ENCODE assay signal across 13 cellular contexts in the genomic region with DNA sequence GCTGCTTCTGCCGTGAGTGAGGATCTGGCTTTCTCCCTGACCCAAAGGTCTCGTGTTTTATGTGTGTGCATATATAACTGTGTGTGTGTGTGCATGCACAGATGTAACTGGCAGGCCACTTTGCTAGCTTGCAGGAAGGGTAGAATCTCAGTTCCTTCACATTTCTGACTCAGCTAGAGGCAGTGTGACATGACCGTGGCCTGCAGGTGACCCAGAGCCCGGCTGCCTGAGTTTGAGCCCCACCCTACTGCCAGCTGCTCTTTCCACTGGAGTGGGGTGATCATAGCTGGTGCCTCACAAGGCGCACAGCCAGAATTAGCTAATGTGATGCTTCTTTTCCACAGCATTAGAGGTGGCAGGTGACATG. TPM values are rescaled to one million over a fixed set of nuclear protein-coding genes. Genes with fewer than 3 reads are reported as not detected.
DNase-seq lines count a peak whose midpoint lies in the region; ATAC-seq, FAIRE-seq and TF ChIP-seq lines count a peak whose summit lies in the region.
"Had no signal": no experiment of that assay in that cellular context is flagged by ENCODE, and none has a peak within 500 bp of the region (broad histone marks: within the 10 kb centered on the region; RNA-seq: fewer than 3 reads in every experiment).

No MANE protein-coding gene starts in this region.

- no peak overlapping the region for H3K4me2 ChIP-seq in Karpas-422 (ENCODE audit: low read depth, low read length, poor library complexity, severe bottlenecking)
- no peak overlapping the region for H3K4me2 ChIP-seq in HepG2 (ENCODE audit: low read depth, low read length)

- BruUV-seq in HepG2 (replicated peaks; lab: Mats Ljungman, UMichigan): no TSS peak

- no peaks in the 10 kb centered on the region for H3K79me2 ChIP-seq in Karpas-422 (ENCODE audit: low read length)
- no peaks in the 10 kb centered on the region for H3K79me2 ChIP-seq in HepG2 (ENCODE audit: insufficient read depth, low read length)

- in situ Hi-C loops in HepG2 (cut with HindIII; ENCODE audit: extremely low pct_ligation_motif_present, low pct_unique_long_range_greater_than_20kb): no loop called here

- H3K27me3 ChIP-seq in GM06990 (replicated peaks; ENCODE audit: control insufficient read depth, insufficient read depth, low read length) (no peaks in the 10 kb centered on the region), Karpas-422 (ENCODE audit: low read length) (no peaks in the 10 kb centered on the region), HepG2 (ENCODE audit: control insufficient read depth in 1 of 2, insufficient read depth in 2 of 2, low read length in 2 of 2) (peaks cover 2 to 58% of the 10 kb centered on the region in 2 experiments; a peak in 3 of 5 replicates)
- H3K27me3 ChIP-seq: SJSA1 had no signal

- H2AFZ ChIP-seq in Karpas-422 (ENCODE audit: low read length) (no peak overlapping the region), HepG2 (ENCODE audit: low read length) (no peak overlapping the region)

- H3K9me2 ChIP-seq in Karpas-422 (replicated peaks; ENCODE audit: insufficient read depth, low read length): no peaks in the 10 kb centered on the region

- no peak for TF ChIP-seq RAD21 in HepG2 (CRISPR knock-in tag; IDR thresholded peaks at IDR 0.05)

- H3K9me3 ChIP-seq in Karpas-422 (ENCODE audit: low read length): no peaks in the 10 kb centered on the region
- H3K9me3 ChIP-seq in HepG2 (ENCODE audit: low read length): no peaks in the 10 kb centered on the region
- H3K9me3 ChIP-seq: SJSA1 had no signal

- DNase-seq in GM06990 (ENCODE audit: extremely low read depth, insufficient read length) (peak; percentile 46), fibroblast of mammary gland (ENCODE audit: low read depth) (peak; percentile 2), Karpas-422 (no peak), occipital lobe (lab: John Stamatoyannopoulos, UW) (no peak), HepG2 (ENCODE audit: low spot score) (no peak), DMS153 treated with DMSO at 0.1 percent for 48 hours (lab: John Stamatoyannopoulos, UW; ENCODE audit: unreplicated experiment) (no peak)
- DNase-seq: activated CD4-positive, alpha-beta T cell treated with anti-CD3 and anti-CD28 coated beads for 1 hour; kidney had no signal

- no peaks in the 10 kb centered on the region for H3K4me1 ChIP-seq in Karpas-422 (ENCODE audit: low read length)
- peaks cover 9% of the 10 kb centered on the region for H3K4me1 ChIP-seq in HepG2 (ENCODE audit: insufficient read depth, low read length)

- TF ChIP-seq EP300 in HepG2 (IDR thresholded peaks at IDR 0.05; ENCODE audit: low read depth in 2 of 2, low read length in 2 of 2) (no peak), HepG2 (CRISPR knock-in tag; IDR thresholded peaks at IDR 0.05; ENCODE audit: borderline replicate concordance) (no peak)

- TF ChIP-seq POLR2A in HepG2 (IDR thresholded peaks at IDR 0.05; ENCODE audit: insufficient read depth in 1 of 2, low read depth in 2 of 2, low read length in 2 of 2): no peak

- FAIRE-seq in HepG2 (lab: Jason Lieb, UNC): no peak
- FAIRE-seq: kidney had no signal

- no peak overlapping the region for H3K4me3 ChIP-seq in GM06990 (replicated peaks; ENCODE audit: low read depth, low read length)
- no peak overlapping the region for H3K4me3 ChIP-seq in fibroblast of mammary gland (ENCODE audit: control insufficient read depth, low read depth, low read length)
- no peak overlapping the region for H3K4me3 ChIP-seq in Karpas-422 (ENCODE audit: low read length)
- H3K4me3 ChIP-seq in HepG2 (replicated peaks in 1 of 3; ENCODE audit: insufficient read depth in 1 of 3, low read depth in 2 of 3, low read length in 3 of 3): no peak overlapping the region
- H3K4me3 ChIP-seq: SJSA1 had no signal

- POLR2A ChIA-PET in HepG2 (lab: Yijun Ruan, JAX): no interaction called here

- intact Hi-C loops in HepG2 (cut with micrococcal nuclease; ENCODE audit: unreplicated experiment): no loop called here

- H3K27ac ChIP-seq in Karpas-422 (ENCODE audit: low read length) (no peak overlapping the region), HepG2 (ENCODE audit: extremely low read length, insufficient read depth, low read length) (no peak overlapping the region)
- H3K27ac ChIP-seq: SJSA1 had no signal

- WGBS in HepG2 (ENCODE audit: low lambda C conversion rate): 22% methylated on average over 4 of the region's 5 CpGs

- ATAC-seq in GM19463 (IDR thresholded peaks at IDR 0.05; ENCODE audit: unreplicated experiment) (peak; percentile 67), HG03460 (IDR thresholded peaks at IDR 0.05; ENCODE audit: unreplicated experiment) (peak; percentile 59), HepG2 (no peak)
- ATAC-seq: naive thymus-derived CD4-positive, alpha-beta T cell had no signal

- H4K20me1 ChIP-seq in Karpas-422 (ENCODE audit: insufficient read depth, low read depth, low read length): no peaks in the 10 kb centered on the region
- H4K20me1 ChIP-seq in HepG2 (ENCODE audit: insufficient read depth, low read length): no peaks in the 10 kb centered on the region

- H3K36me3 ChIP-seq in GM06990 (ENCODE audit: control insufficient read depth, insufficient read depth, low read length) (no peaks in the 10 kb centered on the region), Karpas-422 (ENCODE audit: insufficient read depth, low read length) (no peaks in the 10 kb centered on the region), HepG2 (replicated peaks in 1 of 2; ENCODE audit: control insufficient read depth in 1 of 2, insufficient read depth in 2 of 2, low read length in 2 of 2) (no peaks in the 10 kb centered on the region)
- H3K36me3 ChIP-seq: SJSA1 had no signal

- CTCF ChIA-PET in HepG2 (lab: Yijun Ruan, JAX; ENCODE audit: low intra/inter-chr PET ratio, low total read pairs): no interaction called here

- TF ChIP-seq CTCF in GM06990 (IDR thresholded peaks at IDR 0.05; ENCODE audit: insufficient read depth, low read length, poor library complexity, severe bottlenecking) (no peak), fibroblast of mammary gland (conservative IDR thresholded peaks at IDR 0.05; ENCODE audit: control insufficient read depth, insufficient read depth, low read depth, low read length) (no peak), HepG2 (CRISPR knock-in tag; IDR thresholded peaks at IDR 0.05) (no peak)

- H3K9ac ChIP-seq in Karpas-422 (ENCODE audit: low read length) (no peak overlapping the region), HepG2 (ENCODE audit: insufficient read depth, low read depth, low read length) (no peak overlapping the region)

RNA-seq across cellular contexts. Expression of a gene that starts 9.3 kb away (rescaled TPM):
- total RNA-seq in Karpas-422 (2014; rRNA removed; shearing (Covaris generic); ENCODE audit: low replicate concordance): not detected in 2 replicates
- total RNA-seq in occipital lobe (not detected), HepG2 (2016; rRNA removed; fragmentation: Illumina TruSeq; extraction: Trizol) (1.7 and 1.8 TPM in 2 replicates)
- total RNA-seq in HepG2 (2016; cell fraction: cytosol; rRNA removed; fragmentation: Illumina TruSeq; extraction: Trizol; ENCODE audit: low read depth): 0.62 TPM in 1 of 2 replicates, not detected in the other
- 0.56 and 1.0 TPM in 2 replicates for total RNA-seq in HepG2 (2016; cell fraction: insoluble cytoplasmic fraction; rRNA removed; fragmentation: Illumina TruSeq; extraction: Trizol)
- total RNA-seq in HepG2 (2016; cell fraction: membrane; rRNA removed; fragmentation: Illumina TruSeq; extraction: Trizol): 0.34 TPM in 1 of 2 replicates, not detected in the other
- not detected in 2 replicates for total RNA-seq in HepG2 (2016; cell fraction: nucleus; rRNA removed; fragmentation: Illumina TruSeq; extraction: Trizol)
- not detected in 2 replicates for polyA plus RNA-seq in HepG2 (2011; rRNA removed)
- polyA plus RNA-seq in HepG2 (2011; cell fraction: cytosol; rRNA removed): 0.18 TPM in 1 of 2 replicates, not detected in the other
- 1.1 TPM in 1 of 2 replicates, not detected in the other for polyA plus RNA-seq in HepG2 (2011; cell fraction: nucleus; rRNA removed)
- not detected in 2 replicates for polyA plus RNA-seq in HepG2 (2012)
- polyA plus RNA-seq in HepG2 (2016; cell fraction: cytosol; fragmentation: Illumina TruSeq; extraction: Trizol; ENCODE audit: low read depth): 0.51 TPM in 1 of 2 replicates, not detected in the other
- 1.1 and 2.1 TPM in 2 replicates for polyA plus RNA-seq in HepG2 (2016; cell fraction: insoluble cytoplasmic fraction; fragmentation: Illumina TruSeq; extraction: Trizol; ENCODE audit: low read depth)
- polyA plus RNA-seq in HepG2 (2016; cell fraction: membrane; fragmentation: Illumina TruSeq; extraction: Trizol; ENCODE audit: low read depth): not detected in 2 replicates
- not detected in 2 replicates for polyA plus RNA-seq in HepG2 (2016; cell fraction: nucleus; fragmentation: Illumina TruSeq; extraction: Trizol; ENCODE audit: insufficient read depth, low read depth)
- polyA minus RNA-seq in HepG2 (2011; rRNA and poly(A)+ RNA removed; ENCODE audit: low replicate concordance): not detected in 2 replicates
- not detected in 2 replicates for polyA minus RNA-seq in HepG2 (2011; cell fraction: cytosol; rRNA and poly(A)+ RNA removed)
- not detected in 2 replicates for polyA minus RNA-seq in HepG2 (2011; cell fraction: nucleus; rRNA and poly(A)+ RNA removed)
- total RNA-seq: activated T-helper 2 cell treated with anti-CD3 and anti-CD28 coated beads, Interferon-gamma antibody, Interleukin-2, Interleukin-4, amounts not matched to agents 10 μg/mL and 5 μg/mL and 100 μg/mL, durations not matched to agents 14 hours and 24 hours and 36 hours; kidney; naive thymus-derived CD4-positive, alpha-beta T cell; SJSA1 had no signal
- polyA plus RNA-seq: naive thymus-derived CD4-positive, alpha-beta T cell had no signal

RNA-seq across cellular contexts. Expression of a gene that starts 27.1 kb away (rescaled TPM):
- 165 and 217 TPM in 2 replicates for total RNA-seq in Karpas-422 (2014; rRNA removed; shearing (Covaris generic); ENCODE audit: low replicate concordance)
- total RNA-seq in occipital lobe (49.9 TPM), HepG2 (2016; rRNA removed; fragmentation: Illumina TruSeq; extraction: Trizol) (87.6 and 98.8 TPM in 2 replicates)
- total RNA-seq in HepG2 (2016; cell fraction: cytosol; rRNA removed; fragmentation: Illumina TruSeq; extraction: Trizol; ENCODE audit: low read depth): 118 and 152 TPM in 2 replicates
- 74.7 and 95.4 TPM in 2 replicates for total RNA-seq in HepG2 (2016; cell fraction: insoluble cytoplasmic fraction; rRNA removed; fragmentation: Illumina TruSeq; extraction: Trizol)
- 139 and 187 TPM in 2 replicates for total RNA-seq in HepG2 (2016; cell fraction: membrane; rRNA removed; fragmentation: Illumina TruSeq; extraction: Trizol)
- 49.1 and 55.1 TPM in 2 replicates for total RNA-seq in HepG2 (2016; cell fraction: nucleus; rRNA removed; fragmentation: Illumina TruSeq; extraction: Trizol)
- polyA plus RNA-seq in HepG2 (2011; rRNA removed): 86.7 and 95.1 TPM in 2 replicates
- polyA plus RNA-seq in HepG2 (2011; cell fraction: cytosol; rRNA removed): 65.5 and 120 TPM in 2 replicates
- polyA plus RNA-seq in HepG2 (2011; cell fraction: nucleus; rRNA removed): 88.2 and 88.7 TPM in 2 replicates
- 64.0 and 65.2 TPM in 2 replicates for polyA plus RNA-seq in HepG2 (2012)
- 134 and 181 TPM in 2 replicates for polyA plus RNA-seq in HepG2 (2016; cell fraction: cytosol; fragmentation: Illumina TruSeq; extraction: Trizol; ENCODE audit: low read depth)
- 104 and 131 TPM in 2 replicates for polyA plus RNA-seq in HepG2 (2016; cell fraction: insoluble cytoplasmic fraction; fragmentation: Illumina TruSeq; extraction: Trizol; ENCODE audit: low read depth)
- polyA plus RNA-seq in HepG2 (2016; cell fraction: membrane; fragmentation: Illumina TruSeq; extraction: Trizol; ENCODE audit: low read depth): 176 and 207 TPM in 2 replicates
- 104 and 121 TPM in 2 replicates for polyA plus RNA-seq in HepG2 (2016; cell fraction: nucleus; fragmentation: Illumina TruSeq; extraction: Trizol; ENCODE audit: insufficient read depth, low read depth)
- polyA minus RNA-seq in HepG2 (2011; rRNA and poly(A)+ RNA removed; ENCODE audit: low replicate concordance): 82.4 and 267 TPM in 2 replicates
- 16.1 and 23.4 TPM in 2 replicates for polyA minus RNA-seq in HepG2 (2011; cell fraction: cytosol; rRNA and poly(A)+ RNA removed)
- 22.9 TPM in 2 replicates for polyA minus RNA-seq in HepG2 (2011; cell fraction: nucleus; rRNA and poly(A)+ RNA removed)

RNA-seq across cellular contexts. Expression of a gene that starts 38.8 kb away (rescaled TPM):
- not detected in 2 replicates for total RNA-seq in Karpas-422 (2014; rRNA removed; shearing (Covaris generic); ENCODE audit: low replicate concordance)
- 5.1 TPM for total RNA-seq in occipital lobe
- total RNA-seq in HepG2 (2016; rRNA removed; fragmentation: Illumina TruSeq; extraction: Trizol): not detected in 2 replicates
- total RNA-seq in HepG2 (2016; cell fraction: cytosol; rRNA removed; fragmentation: Illumina TruSeq; extraction: Trizol; ENCODE audit: low read depth): not detected in 2 replicates
- not detected in 2 replicates for total RNA-seq in HepG2 (2016; cell fraction: insoluble cytoplasmic fraction; rRNA removed; fragmentation: Illumina TruSeq; extraction: Trizol)
- total RNA-seq in HepG2 (2016; cell fraction: membrane; rRNA removed; fragmentation: Illumina TruSeq; extraction: Trizol): not detected in 2 replicates
- total RNA-seq in HepG2 (2016; cell fraction: nucleus; rRNA removed; fragmentation: Illumina TruSeq; extraction: Trizol): not detected in 2 replicates
- polyA plus RNA-seq in HepG2 (2011; rRNA removed): not detected in 2 replicates
- not detected in 2 replicates for polyA plus RNA-seq in HepG2 (2011; cell fraction: cytosol; rRNA removed)
- not detected in 2 replicates for polyA plus RNA-seq in HepG2 (2011; cell fraction: nucleus; rRNA removed)
- polyA plus RNA-seq in HepG2 (2012): 0.55 TPM in 1 of 2 replicates, not detected in the other
- not detected in 2 replicates for polyA plus RNA-seq in HepG2 (2016; cell fraction: cytosol; fragmentation: Illumina TruSeq; extraction: Trizol; ENCODE audit: low read depth)
- not detected in 2 replicates for polyA plus RNA-seq in HepG2 (2016; cell fraction: insoluble cytoplasmic fraction; fragmentation: Illumina TruSeq; extraction: Trizol; ENCODE audit: low read depth)
- polyA plus RNA-seq in HepG2 (2016; cell fraction: membrane; fragmentation: Illumina TruSeq; extraction: Trizol; ENCODE audit: low read depth): not detected in 2 replicates
- not detected in 2 replicates for polyA plus RNA-seq in HepG2 (2016; cell fraction: nucleus; fragmentation: Illumina TruSeq; extraction: Trizol; ENCODE audit: insufficient read depth, low read depth)
- polyA minus RNA-seq in HepG2 (2011; rRNA and poly(A)+ RNA removed; ENCODE audit: low replicate concordance): not detected in 2 replicates
- not detected in 2 replicates for polyA minus RNA-seq in HepG2 (2011; cell fraction: cytosol; rRNA and poly(A)+ RNA removed)
- polyA minus RNA-seq in HepG2 (2011; cell fraction: nucleus; rRNA and poly(A)+ RNA removed): not detected in 2 replicates

RNA-seq across cellular contexts. Expression of a gene that starts 46.3 kb away (rescaled TPM):
- 5.9 TPM in 1 of 2 replicates, not detected in the other for total RNA-seq in Karpas-422 (2014; rRNA removed; shearing (Covaris generic); ENCODE audit: low replicate concordance)
- 3.4 TPM for total RNA-seq in occipital lobe
- total RNA-seq in HepG2 (2016; rRNA removed; fragmentation: Illumina TruSeq; extraction: Trizol): 0.22 TPM in 1 of 2 replicates, not detected in the other
- total RNA-seq in HepG2 (2016; cell fraction: cytosol; rRNA removed; fragmentation: Illumina TruSeq; extraction: Trizol; ENCODE audit: low read depth): not detected in 2 replicates
- 0.04 TPM in 1 of 2 replicates, not detected in the other for total RNA-seq in HepG2 (2016; cell fraction: insoluble cytoplasmic fraction; rRNA removed; fragmentation: Illumina TruSeq; extraction: Trizol)
- not detected in 2 replicates for total RNA-seq in HepG2 (2016; cell fraction: membrane; rRNA removed; fragmentation: Illumina TruSeq; extraction: Trizol)
- not detected in 2 replicates for total RNA-seq in HepG2 (2016; cell fraction: nucleus; rRNA removed; fragmentation: Illumina TruSeq; extraction: Trizol)
- 0.55 and 0.81 TPM in 2 replicates for polyA plus RNA-seq in HepG2 (2011; rRNA removed)
- polyA plus RNA-seq in HepG2 (2011; cell fraction: cytosol; rRNA removed): 0.15 and 0.27 TPM in 2 replicates
- 6.7 and 6.8 TPM in 2 replicates for polyA plus RNA-seq in HepG2 (2011; cell fraction: nucleus; rRNA removed)
- polyA plus RNA-seq in HepG2 (2012): 0.96 and 1.3 TPM in 2 replicates
- polyA plus RNA-seq in HepG2 (2016; cell fraction: cytosol; fragmentation: Illumina TruSeq; extraction: Trizol; ENCODE audit: low read depth): not detected in 2 replicates
- not detected in 2 replicates for polyA plus RNA-seq in HepG2 (2016; cell fraction: insoluble cytoplasmic fraction; fragmentation: Illumina TruSeq; extraction: Trizol; ENCODE audit: low read depth)
- polyA plus RNA-seq in HepG2 (2016; cell fraction: membrane; fragmentation: Illumina TruSeq; extraction: Trizol; ENCODE audit: low read depth): not detected in 2 replicates
- 0.29 and 0.89 TPM in 2 replicates for polyA plus RNA-seq in HepG2 (2016; cell fraction: nucleus; fragmentation: Illumina TruSeq; extraction: Trizol; ENCODE audit: insufficient read depth, low read depth)
- 0.14 TPM in 1 of 2 replicates, not detected in the other for polyA minus RNA-seq in HepG2 (2011; rRNA and poly(A)+ RNA removed; ENCODE audit: low replicate concordance)
- polyA minus RNA-seq in HepG2 (2011; cell fraction: cytosol; rRNA and poly(A)+ RNA removed): 0.18 and 0.79 TPM in 2 replicates
- polyA minus RNA-seq in HepG2 (2011; cell fraction: nucleus; rRNA and poly(A)+ RNA removed): 0.37 and 0.64 TPM in 2 replicates
- total RNA-seq: SJSA1 had no signal

RNA-seq across cellular contexts. Expression of a gene that starts 50.3 kb away (rescaled TPM):
- 63.1 and 88.6 TPM in 2 replicates for total RNA-seq in Karpas-422 (2014; rRNA removed; shearing (Covaris generic); ENCODE audit: low replicate concordance)
- total RNA-seq in occipital lobe (54.7 TPM), HepG2 (2016; rRNA removed; fragmentation: Illumina TruSeq; extraction: Trizol) (52.2 and 59.0 TPM in 2 replicates)
- total RNA-seq in HepG2 (2016; cell fraction: cytosol; rRNA removed; fragmentation: Illumina TruSeq; extraction: Trizol; ENCODE audit: low read depth): 32.5 and 39.5 TPM in 2 replicates
- total RNA-seq in HepG2 (2016; cell fraction: insoluble cytoplasmic fraction; rRNA removed; fragmentation: Illumina TruSeq; extraction: Trizol): 50.3 and 53.4 TPM in 2 replicates
- 72.2 and 82.9 TPM in 2 replicates for total RNA-seq in HepG2 (2016; cell fraction: membrane; rRNA removed; fragmentation: Illumina TruSeq; extraction: Trizol)
- total RNA-seq in HepG2 (2016; cell fraction: nucleus; rRNA removed; fragmentation: Illumina TruSeq; extraction: Trizol): 29.8 and 32.8 TPM in 2 replicates
- polyA plus RNA-seq in HepG2 (2011; rRNA removed): 60.3 and 65.6 TPM in 2 replicates
- 59.3 and 64.4 TPM in 2 replicates for polyA plus RNA-seq in HepG2 (2011; cell fraction: cytosol; rRNA removed)
- 71.8 and 75.7 TPM in 2 replicates for polyA plus RNA-seq in HepG2 (2011; cell fraction: nucleus; rRNA removed)
- 36.1 and 46.4 TPM in 2 replicates for polyA plus RNA-seq in HepG2 (2012)
- 51.9 and 71.1 TPM in 2 replicates for polyA plus RNA-seq in HepG2 (2016; cell fraction: cytosol; fragmentation: Illumina TruSeq; extraction: Trizol; ENCODE audit: low read depth)
- 67.7 and 77.1 TPM in 2 replicates for polyA plus RNA-seq in HepG2 (2016; cell fraction: insoluble cytoplasmic fraction; fragmentation: Illumina TruSeq; extraction: Trizol; ENCODE audit: low read depth)
- polyA plus RNA-seq in HepG2 (2016; cell fraction: membrane; fragmentation: Illumina TruSeq; extraction: Trizol; ENCODE audit: low read depth): 72.0 and 86.2 TPM in 2 replicates
- 65.4 and 71.2 TPM in 2 replicates for polyA plus RNA-seq in HepG2 (2016; cell fraction: nucleus; fragmentation: Illumina TruSeq; extraction: Trizol; ENCODE audit: insufficient read depth, low read depth)
- polyA minus RNA-seq in HepG2 (2011; rRNA and poly(A)+ RNA removed; ENCODE audit: low replicate concordance): 55.8 and 105 TPM in 2 replicates
- polyA minus RNA-seq in HepG2 (2011; cell fraction: cytosol; rRNA and poly(A)+ RNA removed): 19.1 and 20.7 TPM in 2 replicates
- polyA minus RNA-seq in HepG2 (2011; cell fraction: nucleus; rRNA and poly(A)+ RNA removed): 38.1 and 44.4 TPM in 2 replicates

Comparison
In these comparisons a context has a peak if more than half of its experiments do, and no peak if none do; other contexts are left out.
1. DNase-seq: peak in GM06990 (single experiment) and fibroblast of mammary gland (single experiment); none in Karpas-422 (single experiment), occipital lobe (single experiment), HepG2 (single experiment) and DMS153 treated with DMSO at 0.1 percent for 48 hours (single experiment).